20 cellular contexts compared by ENCODE assay signal in genomic region chr4:139304920-139305319, GRCh38. TPM values are rescaled to one million over a fixed set of nuclear protein-coding genes. Genes with fewer than 3 reads are reported as not detected.
A peak's percentile ranks its signal among the peaks of the same experiment; 100 is the strongest.
DNase-seq lines count a peak whose midpoint lies in the region; ATAC-seq and TF ChIP-seq lines count a peak whose summit lies in the region.
"Had no signal": no experiment of that assay in that cellular context is flagged by ENCODE, and none has a peak within 500 bp of the region (broad histone marks: within the 10 kb centered on the region; RNA-seq: fewer than 3 reads in every experiment).

No MANE protein-coding gene starts in this region.

- H3K27me3 Mint-ChIP-seq in activated T-cell treated with anti-CD3 and anti-CD28 coated beads, Interleukin-2, amount 50 U/mL, for 4 hours (ENCODE audit: low read depth), result no peaks in the 10 kb centered on the region
- peaks cover 0 to 1% of the 10 kb centered on the region in 2 donors for H3K27me3 Mint-ChIP-seq in CD8-positive, alpha-beta memory T cell
- H3K27me3 Mint-ChIP-seq in activated naive CD8-positive, alpha-beta T cell treated with anti-CD3 and anti-CD28 coated beads for 36 hours, result no peaks in the 10 kb centered on the region
- H3K27me3 Mint-ChIP-seq in neural crest cell (ENCODE audit: low read depth), result no peaks in the 10 kb centered on the region

- no peaks in the 10 kb centered on the region for H3K27me3 ChIP-seq in CD8-positive, alpha-beta memory T cell (ENCODE audit: insufficient read depth, low read length, poor library complexity, severe bottlenecking)
- no peaks in the 10 kb centered on the region for H3K27me3 ChIP-seq in MG63
- H3K27me3 ChIP-seq: thyroid gland had no signal

- CTCF ChIA-PET in CD8-positive, alpha-beta memory T cell (lab: Charles Lee), result interaction anchor here (1.0 kb wide), 1 partner anchor 9 kb away, joined by 3 read pairs; no protein-coding TSS in a partner anchor

- H3K27ac ChIP-seq in CD8-positive, alpha-beta memory T cell (ENCODE audit: low read depth, low read length), result no peak overlapping the region
- H3K27ac ChIP-seq: thyroid gland had no signal

- peaks cover 65% of the 10 kb centered on the region for H3K4me1 Mint-ChIP-seq in activated T-cell treated with anti-CD3 and anti-CD28 coated beads, Interleukin-2, amount 50 U/mL, for 4 hours (ENCODE audit: low read depth)
- H3K4me1 Mint-ChIP-seq in CD8-positive, alpha-beta memory T cell, result peaks cover 63 to 85% (median 71%) of the 10 kb centered on the region in 3 donors
- H3K4me1 Mint-ChIP-seq in activated naive CD8-positive, alpha-beta T cell treated with anti-CD3 and anti-CD28 coated beads for 36 hours, result peaks cover 45% of the 10 kb centered on the region
- H3K4me1 Mint-ChIP-seq in neural crest cell, result peaks cover 38% of the 10 kb centered on the region

- DNase-seq in activated T-cell treated with anti-CD3 and anti-CD28 coated beads, Interleukin-2, amount 50 U/mL, for 4 hours, result no peak
- DNase-seq in activated T-cell treated with anti-CD3 and anti-CD28 coated beads, Interleukin-2, amount 50 U/mL, for 1 hour, result no peak
- DNase-seq in CD8-positive, alpha-beta memory T cell, result no peak
- DNase-seq in activated naive CD8-positive, alpha-beta T cell treated with anti-CD3 and anti-CD28 coated beads for 36 hours, result no peak
- no peak for DNase-seq in neural crest cell (ENCODE audit: low read depth, low spot score)
- DNase-seq in DMS153 (lab: John Stamatoyannopoulos, UW), result no peak
- no peak for DNase-seq in SKM-1 treated with dmso at 0.1 percent for 144 hours (lab: John Stamatoyannopoulos, UW; ENCODE audit: unreplicated experiment)
- no peak for DNase-seq in MG63
- DNase-seq: activated gamma-delta T cell treated with Interleukin-2 at 50 U/mL for 16 hours; cerebellar nuclear complex; effector CD8-positive, alpha-beta T cell; H9; KG1; NCI-H2029; NCI-H345; SIG-M5; stimulated activated naive CD4-positive, alpha-beta T cell; thyroid gland had no signal

- H3K4me3 ChIP-seq in CD8-positive, alpha-beta memory T cell (ENCODE audit: low read length), result no peak overlapping the region
- H3K4me3 ChIP-seq in MG63, result no peak overlapping the region
- H3K4me3 ChIP-seq: thyroid gland had no signal

- H3K36me3 ChIP-seq in CD8-positive, alpha-beta memory T cell (ENCODE audit: insufficient read depth, low read length), result no peaks in the 10 kb centered on the region
- peaks cover 23% of the 10 kb centered on the region for H3K36me3 ChIP-seq in MG63

- H3K27ac Mint-ChIP-seq in CD8-positive, alpha-beta memory T cell, result peak overlapping the region; percentile 0 to 99 (median 69)
- peak overlapping the region; percentile 6 for H3K27ac Mint-ChIP-seq in activated naive CD8-positive, alpha-beta T cell treated with anti-CD3 and anti-CD28 coated beads for 36 hours
- no peak overlapping the region for H3K27ac Mint-ChIP-seq in neural crest cell (ENCODE audit: unreplicated experiment)
- H3K27ac Mint-ChIP-seq: H9 had no signal

- peaks cover 27% of the 10 kb centered on the region for H3K36me3 Mint-ChIP-seq in activated T-cell treated with anti-CD3 and anti-CD28 coated beads, Interleukin-2, amount 50 U/mL, for 4 hours (ENCODE audit: insufficient read depth)
- peaks cover 4 to 41% (median 9%) of the 10 kb centered on the region in 3 donors for H3K36me3 Mint-ChIP-seq in CD8-positive, alpha-beta memory T cell
- peaks cover 58% of the 10 kb centered on the region for H3K36me3 Mint-ChIP-seq in activated naive CD8-positive, alpha-beta T cell treated with anti-CD3 and anti-CD28 coated beads for 36 hours
- H3K36me3 Mint-ChIP-seq in neural crest cell (ENCODE audit: low read depth), result peaks cover 29% of the 10 kb centered on the region

- peaks cover 5% of the 10 kb centered on the region for H3K9me3 Mint-ChIP-seq in activated T-cell treated with anti-CD3 and anti-CD28 coated beads, Interleukin-2, amount 50 U/mL, for 4 hours
- H3K9me3 Mint-ChIP-seq in CD8-positive, alpha-beta memory T cell, result peaks cover 0 to 1% (median 0%) of the 10 kb centered on the region in 5 donors
- H3K9me3 Mint-ChIP-seq in activated naive CD8-positive, alpha-beta T cell treated with anti-CD3 and anti-CD28 coated beads for 36 hours, result peaks cover 4% of the 10 kb centered on the region
- no peaks in the 10 kb centered on the region for H3K9me3 Mint-ChIP-seq in neural crest cell

- POLR2A ChIA-PET in CD8-positive, alpha-beta memory T cell (lab: Charles Lee), result no interaction called here

- ATAC-seq in activated T-cell treated with anti-CD3 and anti-CD28 coated beads, Interleukin-2, amount 50 U/mL, for 4 hours, result no peak
- ATAC-seq: WTC11 had no signal

- no peaks in the 10 kb centered on the region for H3K9me3 ChIP-seq in CD8-positive, alpha-beta memory T cell (ENCODE audit: low read length)
- no peaks in the 10 kb centered on the region for H3K9me3 ChIP-seq in MG63
- H3K9me3 ChIP-seq: thyroid gland had no signal

- no peak for TF ChIP-seq CTCF in neural crest cell (conservative IDR thresholded peaks at IDR 0.05)

- peak overlapping the region; percentile 28 for H3K4me3 Mint-ChIP-seq in activated T-cell treated with anti-CD3 and anti-CD28 coated beads, Interleukin-2, amount 50 U/mL, for 4 hours
- H3K4me3 Mint-ChIP-seq in CD8-positive, alpha-beta memory T cell, result peak overlapping the region in 2 of 7 donors; percentile 15 to 36
- H3K4me3 Mint-ChIP-seq in activated naive CD8-positive, alpha-beta T cell treated with anti-CD3 and anti-CD28 coated beads for 36 hours, result no peak overlapping the region
- H3K4me3 Mint-ChIP-seq in neural crest cell, result peak overlapping the region; percentile 67

- H3K4me1 ChIP-seq in CD8-positive, alpha-beta memory T cell (ENCODE audit: insufficient read depth, low read length), result peaks cover 32% of the 10 kb centered on the region

RNA-seq across cellular contexts. Expression of gene NDUFC1, which starts 2.6 kb away (rescaled TPM):
- total RNA-seq in activated T-cell treated with anti-CD3 and anti-CD28 coated beads, Interleukin-2, amount 50 U/mL, for 4 hours, result 10 to 100 TPM; 46.4 to 51.9 (median 51.6) TPM
- total RNA-seq in CD8-positive, alpha-beta memory T cell, result 10 to 100 TPM; 49.6 to 50.2 TPM
- polyA plus RNA-seq in CD8-positive, alpha-beta memory T cell, result 146 TPM
- 10 to 100 TPM; 61.3 to 65.3 TPM for total RNA-seq in activated naive CD8-positive, alpha-beta T cell treated with anti-CD3 and anti-CD28 coated beads for 36 hours
- 54.4 and 63.3 TPM in 2 replicates for total RNA-seq in neural crest cell
- total RNA-seq in MG63 (2014; rRNA removed; shearing (Covaris generic); ENCODE audit: low replicate concordance), result 90.1 and 98.2 TPM in 2 replicates

RNA-seq across cellular contexts. Expression of gene NAA15, which starts 3.6 kb away (rescaled TPM):
- total RNA-seq in activated T-cell treated with anti-CD3 and anti-CD28 coated beads, Interleukin-2, amount 50 U/mL, for 4 hours, result 100 to 1,000 TPM; 137 to 149 (median 144) TPM
- total RNA-seq in CD8-positive, alpha-beta memory T cell, result 100 to 1,000 TPM; 116 to 122 TPM
- 47.0 TPM for polyA plus RNA-seq in CD8-positive, alpha-beta memory T cell
- 100 to 1,000 TPM; 120 to 131 TPM for total RNA-seq in activated naive CD8-positive, alpha-beta T cell treated with anti-CD3 and anti-CD28 coated beads for 36 hours
- total RNA-seq in neural crest cell, result 81.9 and 87.4 TPM in 2 replicates
- total RNA-seq in MG63 (2014; rRNA removed; shearing (Covaris generic); ENCODE audit: low replicate concordance), result 16.6 and 30.7 TPM in 2 replicates

RNA-seq across cellular contexts. Expression of gene MGARP, which starts 24.9 kb away (rescaled TPM):
- under 1 TPM in 1 of 3 donors, not detected in 2; 0.23 TPM for total RNA-seq in activated T-cell treated with anti-CD3 and anti-CD28 coated beads, Interleukin-2, amount 50 U/mL, for 4 hours
- total RNA-seq in CD8-positive, alpha-beta memory T cell, result not detected
- 0.84 TPM for polyA plus RNA-seq in CD8-positive, alpha-beta memory T cell
- total RNA-seq in activated naive CD8-positive, alpha-beta T cell treated with anti-CD3 and anti-CD28 coated beads for 36 hours, result under 1 TPM; 0.19 to 0.38 TPM
- total RNA-seq in neural crest cell, result 0.45 and 0.65 TPM in 2 replicates
- total RNA-seq in MG63 (2014; rRNA removed; shearing (Covaris generic); ENCODE audit: low replicate concordance), result 105 and 125 TPM in 2 replicates
- total RNA-seq: Daoy had no signal

Comparison
In these comparisons a context has a peak if more than half of its experiments do, and no peak if none do; other contexts are left out.
1. RNA of gene MGARP, which starts 24.9 kb away (total RNA-seq): 105 to 125 TPM in MG63; 0.45 to 0.65 TPM in neural crest cell, 0.19 to 0.38 TPM in activated naive CD8-positive, alpha-beta T cell treated with anti-CD3 and anti-CD28 coated beads for 36 hours, not detected in CD8-positive, alpha-beta memory T cell and 0.23 TPM in activated T-cell treated with anti-CD3 and anti-CD28 coated beads, Interleukin-2, amount 50 U/mL, for 4 hours; every median in the first group is over 10 times any median in the second.